In the genomic region with DNA sequence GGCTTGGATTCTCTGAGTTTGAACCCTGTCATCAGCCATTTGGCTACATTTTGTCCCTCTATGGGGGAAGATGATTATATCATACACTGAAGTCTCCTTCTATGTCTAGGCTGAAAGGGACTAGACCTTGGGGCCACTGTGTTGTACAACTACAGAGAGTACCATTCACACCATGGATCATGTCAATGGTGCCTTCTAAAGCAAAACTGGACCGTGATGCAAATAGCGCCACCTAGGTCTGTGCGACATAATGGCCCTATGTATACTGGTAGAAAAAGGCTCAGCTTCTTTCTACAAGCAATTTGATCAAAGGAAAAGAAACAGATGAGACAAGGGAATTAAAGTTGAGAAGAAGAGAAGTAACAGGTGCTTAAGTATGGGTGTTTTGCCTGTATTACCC, we compare ENCODE assay signal across 8 cellular contexts.
DNase-seq lines count a peak whose midpoint lies in the region; ATAC-seq, FAIRE-seq and TF ChIP-seq lines count a peak whose summit lies in the region.

No MANE protein-coding gene starts in this region.

- no peak for FAIRE-seq in D721Med (lab: Jason Lieb, UNC)

- no peak for ATAC-seq in HG03108 (IDR thresholded peaks at IDR 0.05; ENCODE audit: unreplicated experiment)
- ATAC-seq in GM19467 (IDR thresholded peaks at IDR 0.05; ENCODE audit: unreplicated experiment): no peak

- H2BK12ac ChIP-seq in mesenchymal stem cell (ENCODE audit: low read length in 2 of 2): no peak overlapping the region

- peak; percentile 53 for TF ChIP-seq CTCF in D721Med (IDR thresholded peaks at IDR 0.05; ENCODE audit: insufficient read depth, missing control alignments)
- peak in 4 of 6 experiments; percentile 31 to 45 (median 44) for TF ChIP-seq CTCF in adrenal gland (IDR thresholded peaks at IDR 0.05)

- no peak overlapping the region for H2BK5ac ChIP-seq in mesenchymal stem cell (ENCODE audit: low read depth, low read length, poor library complexity, severe bottlenecking)

- H4K8ac ChIP-seq in mesenchymal stem cell (ENCODE audit: low read length): no peak overlapping the region

- DNase-seq in D721Med (ENCODE audit: insufficient read length, low spot score) (no peak), HuH-7 (ENCODE audit: low spot score) (peak; percentile 52), adrenal gland (peak in 6 of 7 donors; percentile 18 to 60 (median 42)), mesenchymal stem cell (peak; percentile 11), anterior cingulate cortex (lab: John Stamatoyannopoulos, UW) (no peak), islet precursor cell (no peak)

- H3K18ac ChIP-seq in mesenchymal stem cell (ENCODE audit: low read depth in 1 of 2, low read length in 2 of 2): no peak overlapping the region

- H3K9ac ChIP-seq in mesenchymal stem cell (ENCODE audit: low read length): no peak overlapping the region

- no peak overlapping the region for H3K4ac ChIP-seq in mesenchymal stem cell (ENCODE audit: low read depth in 1 of 2, low read length in 2 of 2)

- H3K36me3 ChIP-seq in adrenal gland (replicated peaks in 1 of 2) (no peaks in the 10 kb centered on the region), mesenchymal stem cell (ENCODE audit: control insufficient read depth in 1 of 2, insufficient read depth in 2 of 2, low read depth in 1 of 2, low read length in 2 of 2) (no peaks in the 10 kb centered on the region)

- H2AK5ac ChIP-seq in mesenchymal stem cell (ENCODE audit: low read length, severe bottlenecking): no peak overlapping the region

- no peak overlapping the region for H2BK15ac ChIP-seq in mesenchymal stem cell (ENCODE audit: low read depth, poor library complexity, severe bottlenecking)

- H2AFZ ChIP-seq in mesenchymal stem cell (ENCODE audit: low read depth, low read length): no peak overlapping the region

- H3K23ac ChIP-seq in mesenchymal stem cell (ENCODE audit: low read length in 2 of 2): no peak overlapping the region

- no peak overlapping the region for H4K91ac ChIP-seq in mesenchymal stem cell (ENCODE audit: low read length)

- H3K27me3 ChIP-seq in adrenal gland: peaks cover 5% of the 10 kb centered on the region
- H3K27me3 ChIP-seq in mesenchymal stem cell (ENCODE audit: control insufficient read depth in 1 of 2, insufficient read depth in 1 of 2, low read length in 2 of 2): peaks cover 0 to 16% of the 10 kb centered on the region in 2 experiments

- WGBS in adrenal gland, 4 donors: 18 to 24% (median 22%) methylated on average over 3 of the region's 3 CpGs
- WGBS in mesenchymal stem cell: 4% methylated on average over 3 of the region's 3 CpGs

- no peak overlapping the region for H3K4me3 ChIP-seq in adrenal gland
- H3K4me3 ChIP-seq in mesenchymal stem cell (ENCODE audit: insufficient read depth in 1 of 2, low read depth in 1 of 2, low read length in 2 of 2): no peak overlapping the region

- H3K9me3 ChIP-seq in adrenal gland (replicated peaks in 1 of 3): no peaks in the 10 kb centered on the region
- H3K9me3 ChIP-seq in mesenchymal stem cell (ENCODE audit: control insufficient read depth, low read length): no peaks in the 10 kb centered on the region

- H3K4me2 ChIP-seq in mesenchymal stem cell (ENCODE audit: low read length, poor library complexity, severe bottlenecking): no peak overlapping the region

- no peak for TF ChIP-seq POLR2A in adrenal gland (IDR thresholded peaks at IDR 0.05)

- H3K4me1 ChIP-seq in adrenal gland (replicated peaks in 1 of 2): no peaks in the 10 kb centered on the region
- H3K4me1 ChIP-seq in mesenchymal stem cell (ENCODE audit: control insufficient read depth, insufficient read depth, low read depth, low read length): no peaks in the 10 kb centered on the region

- intact Hi-C loops in adrenal gland (cut with DNase I): no loop called here

- no peak overlapping the region for H2BK120ac ChIP-seq in mesenchymal stem cell (ENCODE audit: low read depth, low read length)

- no peak overlapping the region for H3K14ac ChIP-seq in mesenchymal stem cell (ENCODE audit: low read length in 2 of 2)

- H3K27ac ChIP-seq in adrenal gland (no peak overlapping the region), mesenchymal stem cell (ENCODE audit: low read length, poor library complexity, severe bottlenecking) (no peak overlapping the region)

- H3K79me1 ChIP-seq in mesenchymal stem cell (replicated peaks; ENCODE audit: low read length, poor library complexity, severe bottlenecking): no peaks in the 10 kb centered on the region

Comparison
In these comparisons a context has a peak if more than half of its experiments do, and no peak if none do; other contexts are left out.
1. DNase-seq: peak in HuH-7 (single experiment), adrenal gland (6 of 7) and mesenchymal stem cell (single experiment); none in D721Med (single experiment), anterior cingulate cortex (0 of 58) and islet precursor cell (single experiment).